In the genomic region with DNA sequence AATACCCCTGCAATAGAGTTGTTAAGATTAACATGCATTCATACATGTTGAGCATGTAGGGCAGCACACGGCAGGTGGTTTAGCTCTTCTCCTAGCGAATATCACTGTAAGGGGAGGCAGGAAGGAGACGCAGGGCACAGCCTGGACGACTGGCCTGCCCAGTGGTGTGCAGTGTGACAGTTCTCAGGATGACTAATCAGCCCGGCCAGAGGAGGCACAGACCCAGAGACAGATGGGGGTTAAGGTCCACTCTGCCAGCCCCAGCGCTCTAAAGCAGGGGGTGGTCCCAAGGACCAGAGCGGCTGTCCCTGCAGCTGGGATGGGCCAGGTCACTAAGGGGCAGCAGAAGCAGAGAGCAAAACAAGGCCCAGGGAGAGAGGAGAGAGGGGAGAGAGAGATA, we compare ENCODE assay signal across 1 cellular context.
TF ChIP-seq lines count a peak whose summit lies in the region.

No MANE protein-coding gene starts in this region.

TF ChIP-seq in HepG2, 621 proteins besides CTCF, POLR2A, EP300 and RAD21:
- TF ChIP-seq NFKB2 (CRISPR knock-in tag; IDR thresholded peaks at IDR 0.05; ENCODE audit: borderline replicate concordance): no peak
